ENCODE assay signal across 24 cellular contexts in the genomic region with DNA sequence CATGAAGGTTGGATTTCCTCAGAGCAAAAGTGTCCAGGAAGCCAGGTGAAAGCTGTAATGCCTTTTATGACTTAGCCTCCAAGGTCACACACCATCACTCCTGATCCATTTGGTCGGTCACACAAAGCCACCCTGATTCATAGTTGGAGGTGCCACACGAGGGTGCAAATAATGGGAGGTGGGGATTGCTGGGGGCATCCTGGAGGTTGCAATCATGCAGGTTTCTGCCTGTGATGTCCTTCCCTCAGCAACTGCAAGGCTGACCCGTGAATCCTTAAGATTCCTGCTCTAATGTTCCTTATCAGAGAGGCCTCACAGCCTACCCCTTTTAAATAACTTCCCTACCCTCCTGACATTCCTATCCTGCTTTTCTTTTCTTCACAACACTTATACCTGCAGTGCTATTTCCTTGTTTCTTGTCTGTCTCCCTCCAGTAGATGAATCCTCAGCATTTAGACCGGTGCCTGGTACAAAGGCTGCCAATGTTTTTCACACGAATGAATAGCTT.
A peak's percentile ranks its signal among the peaks of the same experiment; 100 is the strongest.
DNase-seq lines count a peak whose midpoint lies in the region; ATAC-seq and TF ChIP-seq lines count a peak whose summit lies in the region.
"Had no signal": no experiment of that assay in that cellular context is flagged by ENCODE, and none has a peak within 500 bp of the region (broad histone marks: within the 10 kb centered on the region; RNA-seq: fewer than 3 reads in every experiment).

No MANE protein-coding gene starts in this region.

- TF ChIP-seq CTCF in coronary artery (IDR thresholded peaks at IDR 0.05) (no peak), MM.1S (IDR thresholded peaks at IDR 0.05; ENCODE audit: low read length) (no peak)

- H3K9me2 ChIP-seq in MM.1S (replicated peaks; ENCODE audit: insufficient read depth, low read length): no peaks in the 10 kb centered on the region
- H3K9me2 ChIP-seq: SK-N-SH had no signal

- H3K36me3 ChIP-seq in MM.1S (replicated peaks; ENCODE audit: insufficient read depth, low read length): no peaks in the 10 kb centered on the region
- H3K36me3 ChIP-seq: BLaER1 treated with 17β-estradiol and CSF1 and Interleukin-3, amounts not matched to agents 10 nM and 100 nM had no signal

- H3K4me2 ChIP-seq in MM.1S (ENCODE audit: low read depth, low read length): no peak overlapping the region
- H3K4me2 ChIP-seq: SK-N-SH had no signal

- H3K27me3 ChIP-seq in MM.1S (replicated peaks; ENCODE audit: insufficient read depth, low read length): no peaks in the 10 kb centered on the region
- H3K27me3 ChIP-seq: BLaER1 treated with 17β-estradiol and CSF1 and Interleukin-3, amounts not matched to agents 10 nM and 100 nM had no signal

- no peaks in the 10 kb centered on the region for H3K9me3 ChIP-seq in MM.1S (replicated peaks; ENCODE audit: insufficient read depth, low read length)
- H3K9me3 ChIP-seq: BLaER1 treated with 17β-estradiol and CSF1 and Interleukin-3, amounts not matched to agents 10 nM and 100 nM; SK-N-SH had no signal

- no peaks in the 10 kb centered on the region for H4K20me1 ChIP-seq in MM.1S (ENCODE audit: insufficient read depth, low read length)
- H4K20me1 ChIP-seq: BLaER1 treated with 17β-estradiol and CSF1 and Interleukin-3, amounts not matched to agents 10 nM and 100 nM had no signal

- H3K4me1 ChIP-seq in MM.1S (ENCODE audit: low read length): no peaks in the 10 kb centered on the region
- H3K4me1 ChIP-seq: BLaER1 treated with 17β-estradiol and CSF1 and Interleukin-3, amounts not matched to agents 10 nM and 100 nM had no signal

- in situ Hi-C loops in Caki2 (cut with HindIII; ENCODE audit: low pct_unique_long_range_greater_than_20kb, low sequenced_read_pairs): no loop called here

- H3F3A ChIP-seq in MM.1S (ENCODE audit: insufficient read depth, low read length): no peaks in the 10 kb centered on the region

- peak; percentile 44 for ATAC-seq in left colon
- no peak for ATAC-seq in GM21423 (IDR thresholded peaks at IDR 0.05; ENCODE audit: unreplicated experiment)
- ATAC-seq in GM21619 (IDR thresholded peaks at IDR 0.05; ENCODE audit: unreplicated experiment): no peak
- ATAC-seq: HepG2 had no signal

- H3K4me3 ChIP-seq in coronary artery: no peak overlapping the region
- H3K4me3 ChIP-seq in MM.1S (ENCODE audit: low read length): no peak overlapping the region
- H3K4me3 ChIP-seq: BLaER1 treated with 17β-estradiol and CSF1 and Interleukin-3, amounts not matched to agents 10 nM and 100 nM had no signal

- no peak overlapping the region for H3K9ac ChIP-seq in MM.1S (ENCODE audit: low read length)
- H3K9ac ChIP-seq: BLaER1 treated with 17β-estradiol and CSF1 and Interleukin-3, amounts not matched to agents 10 nM and 100 nM; SK-N-SH had no signal

- no peak overlapping the region for H2AFZ ChIP-seq in MM.1S (ENCODE audit: low read length)

- DNase-seq in Caki2 (ENCODE audit: low read depth) (peak; percentile 23), coronary artery (ENCODE audit: low spot score) (peak; percentile 38), left colon (no peak), renal cortical epithelial cell (ENCODE audit: low read depth) (peak; percentile 34), MM.1S (no peak)
- DNase-seq: 8988T; Calu3; CD4-positive, alpha-beta memory T cell; DMS153; H9; KBM-7; NCI-H1105; NCI-H146; NCI-H2029 treated with DMSO at 0.1 percent for 48 hours; NCI-H345; NCI-H524; NCI-H774; NK-92 treated with Interleukin-12 subunit alpha and Interleukin-12 subunit beta, amount 100 ng/mL, for 24 hours; SIG-M5; SK-N-SH had no signal

- intact Hi-C loops in left colon (cut with DNase I, micrococcal nuclease): no loop called here

- no peaks in the 10 kb centered on the region for H3K79me2 ChIP-seq in MM.1S (ENCODE audit: low read length)

- H3K27ac ChIP-seq in coronary artery: no peak overlapping the region
- H3K27ac ChIP-seq in MM.1S (ENCODE audit: low read length): no peak overlapping the region
- H3K27ac ChIP-seq: BLaER1 treated with 17β-estradiol and CSF1 and Interleukin-3, amounts not matched to agents 10 nM and 100 nM had no signal

Comparison
In these comparisons a context has a peak if more than half of its experiments do, and no peak if none do; other contexts are left out.
1. DNase-seq: peak in Caki2 (single experiment), coronary artery (single experiment) and renal cortical epithelial cell (single experiment); none in left colon (0 of 2) and MM.1S (single experiment).